ENCODE assay signal across 28 cellular contexts in the genomic region with DNA sequence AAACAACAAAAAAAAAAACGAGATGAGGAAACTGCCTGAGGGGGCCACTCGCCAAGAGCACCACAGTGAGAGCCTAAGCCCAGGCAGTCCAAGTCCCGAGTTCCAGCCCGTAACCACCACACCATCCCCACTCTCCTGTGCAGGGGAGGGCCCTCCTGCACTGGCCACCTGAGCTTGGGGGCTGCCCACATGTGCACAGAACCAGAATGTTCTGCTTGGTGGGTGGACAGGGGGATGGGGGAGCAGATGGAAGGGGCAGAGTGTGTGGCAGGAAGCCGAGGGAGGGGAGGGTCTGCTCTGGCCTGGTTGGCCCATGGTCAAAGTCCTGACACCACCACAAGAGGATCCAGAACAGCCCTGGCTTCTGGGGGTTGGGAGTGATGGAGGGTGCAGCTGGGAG. TPM values are rescaled to one million over a fixed set of nuclear protein-coding genes. Genes with fewer than 3 reads are reported as not detected.
"Had no signal": no experiment of that assay in that cellular context is flagged by ENCODE, and none has a peak within 500 bp of the region (broad histone marks: within the 10 kb centered on the region; RNA-seq: fewer than 3 reads in every experiment).

No MANE protein-coding gene starts in this region.

- H3K36me3 ChIP-seq: ascending aorta, gastroesophageal sphincter, spleen, uterus had no signal

- H3K4me2 ChIP-seq: hepatocyte had no signal

- H3K27ac Mint-ChIP-seq: activated naive CD8-positive, alpha-beta T cell; activated T-cell treated with anti-CD3 and anti-CD28 coated beads, Interleukin-2, amount 50 U/mL, for 72 hours; brain had no signal

- DNase-seq: activated CD4-positive, alpha-beta T cell treated with anti-CD3 and anti-CD28 coated beads for 4 hours; activated CD4-positive, alpha-beta T cell treated with anti-CD3 and anti-CD28 coated beads, Interleukin-2, amount 50 U/mL, for 4 hours; activated naive CD4-positive, alpha-beta T cell treated with Interleukin-2 at 50 U/mL for 16 hours; activated T-cell treated with anti-CD3 and anti-CD28 coated beads for 4 hours; activated T-cell treated with anti-CD3 and anti-CD28 coated beads, Interleukin-2, amount 50 U/mL, for 72 hours; caudate nucleus; left colon; midbrain; naive thymus-derived CD4-positive, alpha-beta T cell; occipital lobe; right cardiac atrium; spleen; stimulated activated naive CD8-positive, alpha-beta T cell treated with anti-CD3 and anti-CD28 coated beads, Interleukin-15, Interleukin-2, amounts not matched to agents 100 U/mL and 50 U/mL, for 24 hours; testis; trophoblast cell; uterus had no signal

- H2AFZ ChIP-seq: hepatocyte had no signal

- H3K9me3 ChIP-seq: ascending aorta, gastroesophageal sphincter, spleen, testis, uterus had no signal

- H3K4me3 Mint-ChIP-seq: activated naive CD8-positive, alpha-beta T cell; activated T-cell treated with anti-CD3 and anti-CD28 coated beads, Interleukin-2, amount 50 U/mL, for 72 hours; brain; naive thymus-derived CD4-positive, alpha-beta T cell; neural crest cell had no signal

- FAIRE-seq: endothelial cell of umbilical vein, keratinocyte had no signal

- H3K9me3 Mint-ChIP-seq: activated T-cell treated with anti-CD3 and anti-CD28 coated beads, Interleukin-2, amount 50 U/mL, for 72 hours; brain; naive thymus-derived CD4-positive, alpha-beta T cell; neural crest cell had no signal

- H3K4me1 ChIP-seq: ascending aorta, gastroesophageal sphincter, testis, uterus had no signal

- ATAC-seq: activated T-cell treated with anti-CD3 and anti-CD28 coated beads, Interleukin-2, amount 50 U/mL, for 72 hours; gastroesophageal sphincter; left colon; naive thymus-derived CD4-positive, alpha-beta T cell; right cardiac atrium; stimulated activated naive CD8-positive, alpha-beta T cell treated with anti-CD3 and anti-CD28 coated beads, Interleukin-15, Interleukin-2, amounts not matched to agents 100 U/mL and 50 U/mL, for 24 hours had no signal

- H3K27me3 Mint-ChIP-seq: activated naive CD8-positive, alpha-beta T cell; naive thymus-derived CD4-positive, alpha-beta T cell had no signal

- H3K4me1 Mint-ChIP-seq: brain, neural crest cell had no signal

- H3K27me3 ChIP-seq: ascending aorta, gastroesophageal sphincter, hepatocyte, spleen, testis, uterus had no signal

- H3K36me3 Mint-ChIP-seq: activated naive CD8-positive, alpha-beta T cell; brain; naive thymus-derived CD4-positive, alpha-beta T cell had no signal

- H3K4me3 ChIP-seq: ascending aorta, gastroesophageal sphincter, hepatocyte, spleen, testis, uterus had no signal

- H3K27ac ChIP-seq: ascending aorta, gastroesophageal sphincter, hepatocyte, spleen, testis, uterus, VCaP had no signal

RNA-seq across cellular contexts. Expression of gene COL8A2, which starts 18.8 kb away (rescaled TPM):
- total RNA-seq: T-helper 1 cell treated with Interleukin-12 subunit alpha and Interleukin-12 subunit beta and Interleukin-4 antibody, amounts not matched to agents 30 ng/mL and 1 ng/mL, for 36 hours had no signal
- polyA plus RNA-seq: naive thymus-derived CD4-positive, alpha-beta T cell had no signal

RNA-seq across cellular contexts. Expression of gene TEKT2, which starts 22.4 kb away (rescaled TPM):
- total RNA-seq: ascending aorta, fibroblast of villous mesenchyme, left colon, spleen had no signal
- polyA plus RNA-seq: liver; naive thymus-derived CD4-positive, alpha-beta T cell had no signal
